ENCODE assay signal across 15 cellular contexts in genomic region chr11:108218912-108219783, GRCh38. TPM values are rescaled to one million over a fixed set of nuclear protein-coding genes. Genes with fewer than 3 reads are reported as not detected.
A peak's percentile ranks its signal among the peaks of the same experiment; 100 is the strongest.
DNase-seq lines count a peak whose midpoint lies in the region; ATAC-seq, FAIRE-seq and TF ChIP-seq lines count a peak whose summit lies in the region.
"Had no signal": no experiment of that assay in that cellular context is flagged by ENCODE, and none has a peak within 500 bp of the region (broad histone marks: within the 10 kb centered on the region; RNA-seq: fewer than 3 reads in every experiment).

No MANE protein-coding gene starts in this region.

- H3K4me1 ChIP-seq in endodermal cell (ENCODE audit: control insufficient read depth, insufficient read depth, low read length), result peaks cover 7% of the 10 kb centered on the region

- H3K27me3 Mint-ChIP-seq in stimulated activated naive CD8-positive, alpha-beta T cell treated with anti-CD3 and anti-CD28 coated beads, Interleukin-15, Interleukin-2, amounts not matched to agents 100 ng/mL and 50 ng/mL, for 24 hours, result no peaks in the 10 kb centered on the region
- H3K27me3 Mint-ChIP-seq in endodermal cell (ENCODE audit: insufficient read depth), result no peaks in the 10 kb centered on the region
- H3K27me3 Mint-ChIP-seq: type B pancreatic cell had no signal

- ATAC-seq in stimulated activated naive CD8-positive, alpha-beta T cell treated with anti-CD3 and anti-CD28 coated beads, Interleukin-15, Interleukin-2, amounts not matched to agents 100 U/mL and 50 U/mL, for 24 hours, result no peak
- ATAC-seq in HG03095 (IDR thresholded peaks at IDR 0.05; ENCODE audit: unreplicated experiment) (no peak), GM21423 (IDR thresholded peaks at IDR 0.05; ENCODE audit: unreplicated experiment) (no peak)

- H3K9me3 ChIP-seq in SU-DHL-6 (ENCODE audit: insufficient read depth, low read length) (no peaks in the 10 kb centered on the region), endodermal cell (ENCODE audit: control insufficient read depth, low read length) (no peaks in the 10 kb centered on the region)
- H3K9me3 ChIP-seq: MG63 had no signal

- H2AFZ ChIP-seq in SU-DHL-6 (ENCODE audit: low read depth, low read length, severe bottlenecking), result no peak overlapping the region

- H3K4me1 Mint-ChIP-seq in stimulated activated naive CD8-positive, alpha-beta T cell treated with anti-CD3 and anti-CD28 coated beads, Interleukin-15, Interleukin-2, amounts not matched to agents 100 ng/mL and 50 ng/mL, for 24 hours (ENCODE audit: low read depth), result peaks cover 63% of the 10 kb centered on the region
- peaks cover 32% of the 10 kb centered on the region for H3K4me1 Mint-ChIP-seq in endodermal cell

- no peak overlapping the region for H3K27ac ChIP-seq in SU-DHL-6 (ENCODE audit: low read depth, low read length)
- H3K27ac ChIP-seq in endodermal cell (ENCODE audit: low read depth, low read length), result no peak overlapping the region
- H3K27ac ChIP-seq: HL-60 had no signal

- FAIRE-seq in D721Med (lab: Jason Lieb, UNC), result no peak
- FAIRE-seq: H54 had no signal

- H3K9ac ChIP-seq in SU-DHL-6 (ENCODE audit: low read length), result peak overlapping the region; percentile 94; the same call in 1 of the 2 replicates
- no peak overlapping the region for H3K9ac ChIP-seq in endodermal cell (ENCODE audit: extremely low read depth, low read length, poor library complexity, severe bottlenecking)

- 43 to 66% methylated on average over 3 to 7 of the region's 7 CpGs for WGBS in endodermal cell (ENCODE audit: insufficient coverage in 1 of 2, insufficient read length in 1 of 2), 2 experiments

- H3K36me3 ChIP-seq in SU-DHL-6 (ENCODE audit: low read length) (peaks cover 12% of the 10 kb centered on the region), endodermal cell (ENCODE audit: control insufficient read depth, insufficient read depth, low read length) (peaks cover 2% of the 10 kb centered on the region)

- H3K9me3 Mint-ChIP-seq in stimulated activated naive CD8-positive, alpha-beta T cell treated with anti-CD3 and anti-CD28 coated beads, Interleukin-15, Interleukin-2, amounts not matched to agents 100 ng/mL and 50 ng/mL, for 24 hours, result no peaks in the 10 kb centered on the region
- H3K9me3 Mint-ChIP-seq in endodermal cell, result no peaks in the 10 kb centered on the region
- H3K9me3 Mint-ChIP-seq: type B pancreatic cell had no signal

- TF ChIP-seq CTCF in SU-DHL-6 (IDR thresholded peaks at IDR 0.05; ENCODE audit: insufficient read depth, low read length, poor library complexity, severe bottlenecking) (no peak), endodermal cell (conservative IDR thresholded peaks at IDR 0.05) (no peak), D721Med (IDR thresholded peaks at IDR 0.05; ENCODE audit: insufficient read depth, missing control alignments) (no peak)

- peaks cover 92% of the 10 kb centered on the region for H3K79me2 ChIP-seq in SU-DHL-6 (ENCODE audit: insufficient read depth, low read length)

- no peaks in the 10 kb centered on the region for H3K9me2 ChIP-seq in SU-DHL-6 (replicated peaks; ENCODE audit: insufficient read depth, low read length)

- H3K27ac Mint-ChIP-seq in stimulated activated naive CD8-positive, alpha-beta T cell treated with anti-CD3 and anti-CD28 coated beads, Interleukin-15, Interleukin-2, amounts not matched to agents 100 ng/mL and 50 ng/mL, for 24 hours, result peak overlapping the region; percentile 70
- peak overlapping the region; percentile 82 for H3K27ac Mint-ChIP-seq in endodermal cell
- H3K27ac Mint-ChIP-seq: type B pancreatic cell had no signal

- H3K27me3 ChIP-seq in SU-DHL-6 (ENCODE audit: low read length) (no peaks in the 10 kb centered on the region), endodermal cell (ENCODE audit: control insufficient read depth, insufficient read depth, low read length, poor library complexity, severe bottlenecking) (no peaks in the 10 kb centered on the region)
- H3K27me3 ChIP-seq: MG63 had no signal

- H3K36me3 Mint-ChIP-seq in stimulated activated naive CD8-positive, alpha-beta T cell treated with anti-CD3 and anti-CD28 coated beads, Interleukin-15, Interleukin-2, amounts not matched to agents 100 ng/mL and 50 ng/mL, for 24 hours (ENCODE audit: low read depth), result peaks cover 39% of the 10 kb centered on the region
- peaks cover 4% of the 10 kb centered on the region for H3K36me3 Mint-ChIP-seq in endodermal cell (ENCODE audit: low read depth)

- H3K4me3 ChIP-seq in SU-DHL-6 (ENCODE audit: insufficient read depth, low read length, poor library complexity, severe bottlenecking) (no peak overlapping the region), endodermal cell (ENCODE audit: low read length) (peak overlapping the region; percentile 99)
- H3K4me3 ChIP-seq: MG63 had no signal

- peaks cover 47% of the 10 kb centered on the region for H4K20me1 ChIP-seq in SU-DHL-6 (ENCODE audit: low read depth, low read length)

- DNase-seq in stimulated activated naive CD8-positive, alpha-beta T cell treated with anti-CD3 and anti-CD28 coated beads, Interleukin-15, Interleukin-2, amounts not matched to agents 100 U/mL and 50 U/mL, for 24 hours, result no peak
- peak; percentile 56 for DNase-seq in endodermal cell
- no peak for DNase-seq in D341Med (ENCODE audit: low spot score)
- DNase-seq in D721Med (ENCODE audit: insufficient read length, low spot score), result no peak
- DNase-seq: effector CD4-positive, alpha-beta T cell; MG63; midbrain; SIG-M5 had no signal

- peak overlapping the region; percentile 64 for H3K4me2 ChIP-seq in SU-DHL-6 (ENCODE audit: low read depth, low read length, poor library complexity, severe bottlenecking)

- peak overlapping the region; percentile 59 for H3K4me3 Mint-ChIP-seq in stimulated activated naive CD8-positive, alpha-beta T cell treated with anti-CD3 and anti-CD28 coated beads, Interleukin-15, Interleukin-2, amounts not matched to agents 100 ng/mL and 50 ng/mL, for 24 hours
- H3K4me3 Mint-ChIP-seq in endodermal cell, result peak overlapping the region; percentile 9

- peaks cover 19% of the 10 kb centered on the region for H3F3A ChIP-seq in SU-DHL-6 (ENCODE audit: insufficient read depth)

RNA-seq across cellular contexts. Expression of gene NPAT, which starts 3.3 kb away (rescaled TPM):
- total RNA-seq in endodermal cell, result 10 to 100 TPM; 21.8 to 23.8 TPM
- 13.2 TPM for polyA plus RNA-seq in endodermal cell (2013, experiment 1 of 2)
- 13.6 TPM for polyA plus RNA-seq in endodermal cell (2013, experiment 2 of 2)

RNA-seq across cellular contexts. Expression of gene ATM, which starts 3.7 kb away (rescaled TPM):
- total RNA-seq in endodermal cell, result 10 to 100 TPM; 60.9 to 63.0 TPM
- 26.3 TPM for polyA plus RNA-seq in endodermal cell (2013, experiment 1 of 2)
- polyA plus RNA-seq in endodermal cell (2013, experiment 2 of 2), result 23.7 TPM
